Comparison of ENCODE assay signal across 2 cellular contexts in the genomic region with DNA sequence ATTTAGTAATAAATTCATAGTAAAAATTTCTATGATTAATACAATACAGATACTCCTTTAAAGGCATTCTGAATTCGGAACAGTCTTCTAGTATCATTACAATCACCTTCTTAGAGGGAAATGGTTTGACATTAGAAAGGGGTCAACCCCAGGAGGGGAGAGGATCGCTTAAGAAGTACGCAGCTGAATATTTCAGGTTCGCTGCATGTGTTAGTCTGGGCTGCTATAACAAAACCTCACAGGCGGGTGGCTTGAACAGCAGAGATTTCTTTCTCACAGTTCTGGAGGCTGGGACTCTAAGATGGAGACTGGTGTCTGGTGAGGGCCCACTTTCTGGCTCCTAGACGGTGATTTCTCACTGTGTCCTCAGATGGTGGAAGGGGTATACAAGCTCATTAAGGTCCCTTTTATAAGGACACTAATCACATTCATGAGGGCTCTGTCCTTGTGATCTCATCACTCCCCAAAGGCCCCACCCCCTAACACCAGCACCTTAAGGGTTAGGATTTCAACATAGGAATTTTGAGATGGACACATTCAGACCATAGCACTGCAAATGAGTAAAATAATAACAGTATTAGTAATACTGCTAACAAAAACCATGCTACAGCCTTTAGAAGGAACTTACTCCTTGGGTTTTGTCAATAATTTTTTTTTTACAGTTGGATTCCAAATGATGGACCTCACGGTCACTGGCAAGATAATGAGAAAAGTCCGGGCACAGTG.
TF ChIP-seq lines count a peak whose summit lies in the region.

No MANE protein-coding gene starts in this region.

TF ChIP-seq in GM23338, 12 proteins besides CTCF, POLR2A, EP300 and RAD21:
- no peak for TF ChIP-seq JUNB (IDR thresholded peaks at IDR 0.05; ENCODE audit: unreplicated experiment)
- TF ChIP-seq, protein P1, sequence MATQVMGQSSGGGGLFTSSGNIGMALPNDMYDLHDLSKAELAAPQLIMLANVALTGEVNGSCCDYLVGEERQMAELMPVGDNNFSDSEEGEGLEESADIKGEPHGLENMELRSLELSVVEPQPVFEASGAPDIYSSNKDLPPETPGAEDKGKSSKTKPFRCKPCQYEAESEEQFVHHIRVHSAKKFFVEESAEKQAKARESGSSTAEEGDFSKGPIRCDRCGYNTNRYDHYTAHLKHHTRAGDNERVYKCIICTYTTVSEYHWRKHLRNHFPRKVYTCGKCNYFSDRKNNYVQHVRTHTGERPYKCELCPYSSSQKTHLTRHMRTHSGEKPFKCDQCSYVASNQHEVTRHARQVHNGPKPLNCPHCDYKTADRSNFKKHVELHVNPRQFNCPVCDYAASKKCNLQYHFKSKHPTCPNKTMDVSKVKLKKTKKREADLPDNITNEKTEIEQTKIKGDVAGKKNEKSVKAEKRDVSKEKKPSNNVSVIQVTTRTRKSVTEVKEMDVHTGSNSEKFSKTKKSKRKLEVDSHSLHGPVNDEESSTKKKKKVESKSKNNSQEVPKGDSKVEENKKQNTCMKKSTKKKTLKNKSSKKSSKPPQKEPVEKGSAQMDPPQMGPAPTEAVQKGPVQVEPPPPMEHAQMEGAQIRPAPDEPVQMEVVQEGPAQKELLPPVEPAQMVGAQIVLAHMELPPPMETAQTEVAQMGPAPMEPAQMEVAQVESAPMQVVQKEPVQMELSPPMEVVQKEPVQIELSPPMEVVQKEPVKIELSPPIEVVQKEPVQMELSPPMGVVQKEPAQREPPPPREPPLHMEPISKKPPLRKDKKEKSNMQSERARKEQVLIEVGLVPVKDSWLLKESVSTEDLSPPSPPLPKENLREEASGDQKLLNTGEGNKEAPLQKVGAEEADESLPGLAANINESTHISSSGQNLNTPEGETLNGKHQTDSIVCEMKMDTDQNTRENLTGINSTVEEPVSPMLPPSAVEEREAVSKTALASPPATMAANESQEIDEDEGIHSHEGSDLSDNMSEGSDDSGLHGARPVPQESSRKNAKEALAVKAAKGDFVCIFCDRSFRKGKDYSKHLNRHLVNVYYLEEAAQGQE (IDR thresholded peaks at IDR 0.05; ENCODE audit: unreplicated experiment), result no peak
- no peak for TF ChIP-seq CREB1 (CRISPR knock-in tag; IDR thresholded peaks at IDR 0.05; ENCODE audit: low read depth)
- no peak for TF ChIP-seq EZH2phosphoT487 (IDR thresholded peaks at IDR 0.05; ENCODE audit: unreplicated experiment)
- no peak for TF ChIP-seq ZNF114 (CRISPR knock-in tag; IDR thresholded peaks at IDR 0.05)
TF ChIP-seq in GM23338: peak in this region for 0.

TF ChIP-seq in K562, 482 proteins besides CTCF, POLR2A, EP300 and RAD21:
- no peak for TF ChIP-seq FIP1L1 (IDR thresholded peaks at IDR 0.05; ENCODE audit: low read depth, low read length, poor library complexity, severe bottlenecking)
- 0 out of 2 replicates have a peak, but pooled peaks have one; percentile 66 for TF ChIP-seq ZNF12 (CRISPR knock-in tag; IDR thresholded peaks at IDR 0.05)
